ENCODE assay signal across 1 cellular context in the genomic region with DNA sequence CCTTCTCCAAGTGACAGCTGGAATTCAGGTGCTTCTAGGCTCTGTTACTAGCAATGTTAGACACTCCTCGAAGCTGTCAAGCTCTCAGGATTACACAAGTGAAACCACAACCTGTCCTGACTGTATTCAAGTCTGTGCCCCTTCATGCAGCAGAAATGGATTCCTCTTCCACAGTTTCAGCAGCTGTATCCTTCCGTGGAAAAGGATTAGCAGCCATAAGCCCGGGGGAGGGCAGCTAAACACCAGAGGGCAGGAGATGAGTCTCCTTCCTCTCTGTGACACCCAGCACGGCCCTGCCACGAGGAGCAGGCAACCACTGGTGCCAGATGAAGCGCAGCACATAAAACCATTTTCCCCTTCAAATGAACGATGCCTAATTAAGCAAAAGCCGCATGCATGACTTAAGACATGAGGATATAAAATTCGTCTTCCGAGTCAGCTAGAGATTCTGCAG.
TF ChIP-seq lines count a peak whose summit lies in the region.

No MANE protein-coding gene starts in this region.

TF ChIP-seq in GM12878, 131 proteins besides CTCF, POLR2A, EP300 and RAD21 (continued from another document):
- TF ChIP-seq, protein P1, sequence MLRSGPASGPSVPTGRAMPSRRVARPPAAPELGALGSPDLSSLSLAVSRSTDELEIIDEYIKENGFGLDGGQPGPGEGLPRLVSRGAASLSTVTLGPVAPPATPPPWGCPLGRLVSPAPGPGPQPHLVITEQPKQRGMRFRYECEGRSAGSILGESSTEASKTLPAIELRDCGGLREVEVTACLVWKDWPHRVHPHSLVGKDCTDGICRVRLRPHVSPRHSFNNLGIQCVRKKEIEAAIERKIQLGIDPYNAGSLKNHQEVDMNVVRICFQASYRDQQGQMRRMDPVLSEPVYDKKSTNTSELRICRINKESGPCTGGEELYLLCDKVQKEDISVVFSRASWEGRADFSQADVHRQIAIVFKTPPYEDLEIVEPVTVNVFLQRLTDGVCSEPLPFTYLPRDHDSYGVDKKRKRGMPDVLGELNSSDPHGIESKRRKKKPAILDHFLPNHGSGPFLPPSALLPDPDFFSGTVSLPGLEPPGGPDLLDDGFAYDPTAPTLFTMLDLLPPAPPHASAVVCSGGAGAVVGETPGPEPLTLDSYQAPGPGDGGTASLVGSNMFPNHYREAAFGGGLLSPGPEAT (IDR thresholded peaks at IDR 0.05; ENCODE audit: low read depth) = peak; percentile 26; the same call in 1 of the 2 replicates
- TF ChIP-seq HDAC6 (IDR thresholded peaks at IDR 0.05; ENCODE audit: unreplicated experiment) (no peak), CHD4 (IDR thresholded peaks at IDR 0.05) (no peak), PAX8 (IDR thresholded peaks at IDR 0.05) (no peak), YY1 (IDR thresholded peaks at IDR 0.05; ENCODE audit: low read depth, low read length) (0 out of 2 replicates have a peak, but pooled peaks have one; percentile 3), MEF2B (IDR thresholded peaks at IDR 0.05; ENCODE audit: partially characterized antibody, poor library complexity, severe bottlenecking) (no peak), SMAD1 (IDR thresholded peaks at IDR 0.05; ENCODE audit: low read depth, partially characterized antibody) (no peak), MXI1 (IDR thresholded peaks at IDR 0.05; ENCODE audit: low read depth, low read length) (peak; percentile 93), RAD51 (IDR thresholded peaks at IDR 0.05) (no peak), MYB (IDR thresholded peaks at IDR 0.05; ENCODE audit: borderline replicate concordance, low read depth, low read length) (no peak), NRF1 (conservative IDR thresholded peaks at IDR 0.05; ENCODE audit: low read depth, low read length) (no peak), CREB1 (IDR thresholded peaks at IDR 0.05; ENCODE audit: low read depth) (no peak), HDAC2 (IDR thresholded peaks at IDR 0.05) (no peak), NFIC (IDR thresholded peaks at IDR 0.05; ENCODE audit: low read depth, low read length) (no peak), HDGF (IDR thresholded peaks at IDR 0.05) (no peak), PML (IDR thresholded peaks at IDR 0.05; ENCODE audit: low read length) (no peak), BACH1 (IDR thresholded peaks at IDR 0.05; ENCODE audit: borderline replicate concordance) (no peak)
- TF ChIP-seq, protein P2, sequence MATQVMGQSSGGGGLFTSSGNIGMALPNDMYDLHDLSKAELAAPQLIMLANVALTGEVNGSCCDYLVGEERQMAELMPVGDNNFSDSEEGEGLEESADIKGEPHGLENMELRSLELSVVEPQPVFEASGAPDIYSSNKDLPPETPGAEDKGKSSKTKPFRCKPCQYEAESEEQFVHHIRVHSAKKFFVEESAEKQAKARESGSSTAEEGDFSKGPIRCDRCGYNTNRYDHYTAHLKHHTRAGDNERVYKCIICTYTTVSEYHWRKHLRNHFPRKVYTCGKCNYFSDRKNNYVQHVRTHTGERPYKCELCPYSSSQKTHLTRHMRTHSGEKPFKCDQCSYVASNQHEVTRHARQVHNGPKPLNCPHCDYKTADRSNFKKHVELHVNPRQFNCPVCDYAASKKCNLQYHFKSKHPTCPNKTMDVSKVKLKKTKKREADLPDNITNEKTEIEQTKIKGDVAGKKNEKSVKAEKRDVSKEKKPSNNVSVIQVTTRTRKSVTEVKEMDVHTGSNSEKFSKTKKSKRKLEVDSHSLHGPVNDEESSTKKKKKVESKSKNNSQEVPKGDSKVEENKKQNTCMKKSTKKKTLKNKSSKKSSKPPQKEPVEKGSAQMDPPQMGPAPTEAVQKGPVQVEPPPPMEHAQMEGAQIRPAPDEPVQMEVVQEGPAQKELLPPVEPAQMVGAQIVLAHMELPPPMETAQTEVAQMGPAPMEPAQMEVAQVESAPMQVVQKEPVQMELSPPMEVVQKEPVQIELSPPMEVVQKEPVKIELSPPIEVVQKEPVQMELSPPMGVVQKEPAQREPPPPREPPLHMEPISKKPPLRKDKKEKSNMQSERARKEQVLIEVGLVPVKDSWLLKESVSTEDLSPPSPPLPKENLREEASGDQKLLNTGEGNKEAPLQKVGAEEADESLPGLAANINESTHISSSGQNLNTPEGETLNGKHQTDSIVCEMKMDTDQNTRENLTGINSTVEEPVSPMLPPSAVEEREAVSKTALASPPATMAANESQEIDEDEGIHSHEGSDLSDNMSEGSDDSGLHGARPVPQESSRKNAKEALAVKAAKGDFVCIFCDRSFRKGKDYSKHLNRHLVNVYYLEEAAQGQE (IDR thresholded peaks at IDR 0.05; ENCODE audit: low read depth, low read length) = no peak
- TF ChIP-seq, protein P3, sequence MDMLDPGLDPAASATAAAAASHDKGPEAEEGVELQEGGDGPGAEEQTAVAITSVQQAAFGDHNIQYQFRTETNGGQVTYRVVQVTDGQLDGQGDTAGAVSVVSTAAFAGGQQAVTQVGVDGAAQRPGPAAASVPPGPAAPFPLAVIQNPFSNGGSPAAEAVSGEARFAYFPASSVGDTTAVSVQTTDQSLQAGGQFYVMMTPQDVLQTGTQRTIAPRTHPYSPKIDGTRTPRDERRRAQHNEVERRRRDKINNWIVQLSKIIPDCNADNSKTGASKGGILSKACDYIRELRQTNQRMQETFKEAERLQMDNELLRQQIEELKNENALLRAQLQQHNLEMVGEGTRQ (IDR thresholded peaks at IDR 0.05; ENCODE audit: borderline replicate concordance, low read depth, low read length) = no peak
- TF ChIP-seq, protein P4, sequence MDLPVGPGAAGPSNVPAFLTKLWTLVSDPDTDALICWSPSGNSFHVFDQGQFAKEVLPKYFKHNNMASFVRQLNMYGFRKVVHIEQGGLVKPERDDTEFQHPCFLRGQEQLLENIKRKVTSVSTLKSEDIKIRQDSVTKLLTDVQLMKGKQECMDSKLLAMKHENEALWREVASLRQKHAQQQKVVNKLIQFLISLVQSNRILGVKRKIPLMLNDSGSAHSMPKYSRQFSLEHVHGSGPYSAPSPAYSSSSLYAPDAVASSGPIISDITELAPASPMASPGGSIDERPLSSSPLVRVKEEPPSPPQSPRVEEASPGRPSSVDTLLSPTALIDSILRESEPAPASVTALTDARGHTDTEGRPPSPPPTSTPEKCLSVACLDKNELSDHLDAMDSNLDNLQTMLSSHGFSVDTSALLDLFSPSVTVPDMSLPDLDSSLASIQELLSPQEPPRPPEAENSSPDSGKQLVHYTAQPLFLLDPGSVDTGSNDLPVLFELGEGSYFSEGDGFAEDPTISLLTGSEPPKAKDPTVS (IDR thresholded peaks at IDR 0.05; ENCODE audit: low read depth, low read length) = no peak
- TF ChIP-seq, protein P5, sequence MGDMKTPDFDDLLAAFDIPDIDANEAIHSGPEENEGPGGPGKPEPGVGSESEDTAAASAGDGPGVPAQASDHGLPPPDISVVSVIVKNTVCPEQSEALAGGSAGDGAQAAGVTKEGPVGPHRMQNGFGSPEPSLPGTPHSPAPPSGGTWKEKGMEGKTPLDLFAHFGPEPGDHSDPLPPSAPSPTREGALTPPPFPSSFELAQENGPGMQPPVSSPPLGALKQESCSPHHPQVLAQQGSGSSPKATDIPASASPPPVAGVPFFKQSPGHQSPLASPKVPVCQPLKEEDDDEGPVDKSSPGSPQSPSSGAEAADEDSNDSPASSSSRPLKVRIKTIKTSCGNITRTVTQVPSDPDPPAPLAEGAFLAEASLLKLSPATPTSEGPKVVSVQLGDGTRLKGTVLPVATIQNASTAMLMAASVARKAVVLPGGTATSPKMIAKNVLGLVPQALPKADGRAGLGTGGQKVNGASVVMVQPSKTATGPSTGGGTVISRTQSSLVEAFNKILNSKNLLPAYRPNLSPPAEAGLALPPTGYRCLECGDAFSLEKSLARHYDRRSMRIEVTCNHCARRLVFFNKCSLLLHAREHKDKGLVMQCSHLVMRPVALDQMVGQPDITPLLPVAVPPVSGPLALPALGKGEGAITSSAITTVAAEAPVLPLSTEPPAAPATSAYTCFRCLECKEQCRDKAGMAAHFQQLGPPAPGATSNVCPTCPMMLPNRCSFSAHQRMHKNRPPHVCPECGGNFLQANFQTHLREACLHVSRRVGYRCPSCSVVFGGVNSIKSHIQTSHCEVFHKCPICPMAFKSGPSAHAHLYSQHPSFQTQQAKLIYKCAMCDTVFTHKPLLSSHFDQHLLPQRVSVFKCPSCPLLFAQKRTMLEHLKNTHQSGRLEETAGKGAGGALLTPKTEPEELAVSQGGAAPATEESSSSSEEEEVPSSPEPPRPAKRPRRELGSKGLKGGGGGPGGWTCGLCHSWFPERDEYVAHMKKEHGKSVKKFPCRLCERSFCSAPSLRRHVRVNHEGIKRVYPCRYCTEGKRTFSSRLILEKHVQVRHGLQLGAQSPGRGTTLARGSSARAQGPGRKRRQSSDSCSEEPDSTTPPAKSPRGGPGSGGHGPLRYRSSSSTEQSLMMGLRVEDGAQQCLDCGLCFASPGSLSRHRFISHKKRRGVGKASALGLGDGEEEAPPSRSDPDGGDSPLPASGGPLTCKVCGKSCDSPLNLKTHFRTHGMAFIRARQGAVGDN (IDR thresholded peaks at IDR 0.05) = peak; percentile 95
- TF ChIP-seq, protein P6, sequence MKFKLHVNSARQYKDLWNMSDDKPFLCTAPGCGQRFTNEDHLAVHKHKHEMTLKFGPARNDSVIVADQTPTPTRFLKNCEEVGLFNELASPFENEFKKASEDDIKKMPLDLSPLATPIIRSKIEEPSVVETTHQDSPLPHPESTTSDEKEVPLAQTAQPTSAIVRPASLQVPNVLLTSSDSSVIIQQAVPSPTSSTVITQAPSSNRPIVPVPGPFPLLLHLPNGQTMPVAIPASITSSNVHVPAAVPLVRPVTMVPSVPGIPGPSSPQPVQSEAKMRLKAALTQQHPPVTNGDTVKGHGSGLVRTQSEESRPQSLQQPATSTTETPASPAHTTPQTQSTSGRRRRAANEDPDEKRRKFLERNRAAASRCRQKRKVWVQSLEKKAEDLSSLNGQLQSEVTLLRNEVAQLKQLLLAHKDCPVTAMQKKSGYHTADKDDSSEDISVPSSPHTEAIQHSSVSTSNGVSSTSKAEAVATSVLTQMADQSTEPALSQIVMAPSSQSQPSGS (IDR thresholded peaks at IDR 0.05; ENCODE audit: low read length) = no peak
